24 cellular contexts compared by ENCODE assay signal in genomic region chr19:37165635-37166034, GRCh38. TPM values are rescaled to one million over a fixed set of nuclear protein-coding genes. Genes with fewer than 3 reads are reported as not detected.
DNase-seq lines count a peak whose midpoint lies in the region; ATAC-seq, FAIRE-seq and TF ChIP-seq lines count a peak whose summit lies in the region.
"Had no signal": no experiment of that assay in that cellular context is flagged by ENCODE, and none has a peak within 500 bp of the region (broad histone marks: within the 10 kb centered on the region; RNA-seq: fewer than 3 reads in every experiment).

No MANE protein-coding gene starts in this region.

- TF ChIP-seq EP300 in A549 (IDR thresholded peaks at IDR 0.05) (no peak), K562 (IDR thresholded peaks at IDR 0.05; ENCODE audit: low read length) (no peak)

- CTCF ChIA-PET in A549 (lab: Yijun Ruan, JAX), result interaction anchor here (0.6 kb wide), 1 partner anchor 58 kb away, joined by 3 read pairs; no protein-coding TSS in a partner anchor
- CTCF ChIA-PET in K562 (lab: Yijun Ruan, JAX; ENCODE audit: low intra/inter-chr PET ratio), result no interaction called here

- DNase-seq in A549 (ENCODE audit: low read depth in 1 of 2, low spot score in 1 of 2), result no peak
- no peak for DNase-seq in K562 (ENCODE audit: extremely low read depth in 1 of 4, low spot score in 3 of 4)
- DNase-seq in heart right ventricle, result no peak
- DNase-seq in stimulated activated CD4-positive, alpha-beta T cell treated with anti-CD3 and anti-CD28 coated beads, Interleukin-12 subunit alpha, Interleukin-12 subunit beta, amount 100 ng/mL, for 4 hours, result no peak
- DNase-seq: 8988T; ACHN; BE2C; C1 segment of cervical spinal cord; CD4-positive, alpha-beta memory T cell; CD4-positive, CD25-positive, alpha-beta regulatory T cell; CD8-positive, alpha-beta memory T cell; COR-L47; DMS 273 treated with DMSO at 0.1 percent for 48 hours; DMS153; DMS53; DMS79; DND-41; EL; GDM1 had no signal

- TF ChIP-seq CTCF in A549 (IDR thresholded peaks at IDR 0.05) (no peak), K562 (IDR thresholded peaks at IDR 0.05 in 2 of 3, conservative IDR thresholded peaks at IDR 0.05 in 1 of 3; ENCODE audit: insufficient read depth in 2 of 3, low read depth in 1 of 3, low read length in 3 of 3) (no peak), heart right ventricle (IDR thresholded peaks at IDR 0.05) (no peak)

- H3K27me3 ChIP-seq in K562 (ENCODE audit: control insufficient read depth in 2 of 2, insufficient read depth in 2 of 2, low read length in 2 of 2), result no peaks in the 10 kb centered on the region
- no peaks in the 10 kb centered on the region for H3K27me3 ChIP-seq in heart right ventricle
- H3K27me3 ChIP-seq: BE2C, BLaER1 had no signal

- no peak for ATAC-seq in A549
- ATAC-seq in K562, result no peak
- no peak for ATAC-seq in heart right ventricle
- ATAC-seq: GM12878 had no signal

- no peak overlapping the region for H3K9ac ChIP-seq in K562 (ENCODE audit: insufficient read depth in 1 of 2, low read depth in 2 of 2, low read length in 2 of 2)
- H3K9ac ChIP-seq: BLaER1 had no signal

- in situ Hi-C loops in K562 (cut with MboI), result no loop called here

- TF ChIP-seq RAD21 in A549 (conservative IDR thresholded peaks at IDR 0.05 in 1 of 2, IDR thresholded peaks at IDR 0.05 in 1 of 2), result no peak
- no peak for TF ChIP-seq RAD21 in K562 (CRISPR knock-in tag; conservative IDR thresholded peaks at IDR 0.05 in 1 of 2, IDR thresholded peaks at IDR 0.05 in 1 of 2)

- no peaks in the 10 kb centered on the region for H3K79me2 ChIP-seq in K562 (ENCODE audit: control insufficient read depth, insufficient read depth, low read length)

- H3K4me2 ChIP-seq in A549 (no peak overlapping the region), K562 (ENCODE audit: insufficient read depth, low read length) (no peak overlapping the region)
- H3K4me2 ChIP-seq: BLaER1 had no signal

- no peak overlapping the region for H2AFZ ChIP-seq in K562 (ENCODE audit: low read depth, low read length)

- BruUV-seq in K562 (replicated peaks; lab: Mats Ljungman, UMichigan), result no TSS peak

- H3K4me1 ChIP-seq in A549, result no peaks in the 10 kb centered on the region
- no peaks in the 10 kb centered on the region for H3K4me1 ChIP-seq in K562 (replicated peaks in 1 of 2; ENCODE audit: control insufficient read depth in 2 of 2, insufficient read depth in 2 of 2, low read length in 2 of 2)
- no peaks in the 10 kb centered on the region for H3K4me1 ChIP-seq in heart right ventricle
- H3K4me1 ChIP-seq: BE2C, BLaER1 had no signal

- H3K4me3 ChIP-seq in A549 (no peak overlapping the region), K562 (no peak overlapping the region), heart right ventricle (no peak overlapping the region)
- H3K4me3 ChIP-seq: BLaER1, GM12878 had no signal

- intact Hi-C loops in K562 (cut with micrococcal nuclease) (no loop called here), heart right ventricle (cut with DNase I) (no loop called here)

- H3K9me3 ChIP-seq in A549, result peaks cover 99% of the 10 kb centered on the region
- H3K9me3 ChIP-seq in K562 (replicated peaks; ENCODE audit: control insufficient read depth, insufficient read depth, low read depth, low read length), result no peaks in the 10 kb centered on the region
- H3K9me3 ChIP-seq in heart right ventricle, result peaks cover 0 to 100% (median 38%) of the 10 kb centered on the region in 11 donors

- no peak overlapping the region for H3K27ac ChIP-seq in A549
- H3K27ac ChIP-seq in K562 (ENCODE audit: extremely low read depth, low read depth, low read length), result no peak overlapping the region
- H3K27ac ChIP-seq in heart right ventricle, result no peak overlapping the region
- H3K27ac ChIP-seq: BLaER1 had no signal

- H4K20me1 ChIP-seq in K562 (replicated peaks; ENCODE audit: control insufficient read depth, insufficient read depth, low read length), result no peaks in the 10 kb centered on the region
- H4K20me1 ChIP-seq: BLaER1 had no signal

- H3K9me1 ChIP-seq in K562 (ENCODE audit: control insufficient read depth, insufficient read depth, low read length), result no peaks in the 10 kb centered on the region

- peak; percentile 6 for FAIRE-seq in A204.1 (lab: Jason Lieb, UNC)
- peak; percentile 56 for FAIRE-seq in A549 (lab: Jason Lieb, UNC)
- no peak for FAIRE-seq in K562 (lab: Jason Lieb, UNC)
- FAIRE-seq: GM12878, GM12892, GM18507 had no signal

- H3K36me3 ChIP-seq in K562 (ENCODE audit: control insufficient read depth, insufficient read depth, low read length) (no peaks in the 10 kb centered on the region), heart right ventricle (peaks cover 4 to 99% (median 92%) of the 10 kb centered on the region in 9 donors)

- no peak for TF ChIP-seq POLR2A in A549 (IDR thresholded peaks at IDR 0.05; ENCODE audit: low read length)
- no peak for TF ChIP-seq POLR2A in K562 (conservative IDR thresholded peaks at IDR 0.05)

- POLR2A ChIA-PET in A549 (lab: Yijun Ruan, JAX), result no interaction called here
- POLR2A ChIA-PET in K562 (lab: Yijun Ruan, JAX), result no interaction called here

- WGBS in A549 (ENCODE audit: missing lambda C conversion rate), result 89% methylated on average over 1 of the region's 1 CpG
- WGBS in K562 (ENCODE audit: insufficient coverage, low coverage, missing lambda C conversion rate), result 31% methylated on average over 1 of the region's 1 CpG
- WGBS in heart right ventricle, 2 donors, result 95 to 100% methylated on average over 1 of the region's 1 CpG

RNA-seq across cellular contexts. Expression of gene ZNF585A, which starts 6.9 kb away (rescaled TPM):
- polyA plus RNA-seq in A549 (2011; rRNA removed) (14.2 and 14.7 TPM in 2 replicates), A549 (2017; fragmentation: RNase III; extraction: RNeasy Plus Mini Kit Qiagen cat#74134 plus additional on column Dnase treatment) (4.4 to 5.1 TPM (median 5.0 TPM) in 3 replicates), K562 (2011; rRNA removed) (6.2 and 6.4 TPM in 2 replicates), K562 (2014; fragmentation: Illumina TruSeq; extraction: Trizol) (7.1 and 8.5 TPM in 2 replicates), K562 (2014; fragmentation: Nextera tagmentation; extraction: Ambion mirVana) (10 to 100 TPM; 29.6 to 31.0 TPM), K562 (2014; rRNA removed) (8.5 and 9.1 TPM in 2 replicates), heart right ventricle (10 to 100 TPM; 12.3 to 12.4 TPM)
- 3.2 and 4.8 TPM in 2 replicates for polyA plus RNA-seq in A549 (2012; cell fraction: cytosol; rRNA removed)
- polyA plus RNA-seq in A549 (2012; cell fraction: nucleus; rRNA removed), result 0.98 and 2.5 TPM in 2 replicates
- 4.1 and 5.1 TPM in 2 replicates for polyA minus RNA-seq in A549 (2011; rRNA and poly(A)+ RNA removed)
- 1.3 and 3.3 TPM in 2 replicates for total RNA-seq in K562 (2011; cell fraction: chromatin; rRNA removed; ENCODE audit: low replicate concordance)
- 0.67 and 1.4 TPM in 2 replicates for total RNA-seq in K562 (2011; cell fraction: nucleolus; rRNA removed)
- total RNA-seq in K562 (2011; cell fraction: nucleoplasm; rRNA removed), result 1.8 and 2.7 TPM in 2 replicates
- total RNA-seq in K562 (2014; rRNA removed) (3.0 and 5.6 TPM in 2 replicates), K562 (2014; rRNA removed; fragmentation: Illumina TruSeq; extraction: Trizol) (10.0 and 12.0 TPM in 2 replicates), K562 (2015; rRNA removed; fragmentation: Illumina TruSeq; extraction: Trizol) (5.6 and 6.3 TPM in 2 replicates), K562 (2021) (4.9 and 6.1 TPM in 2 replicates), heart right ventricle (10 to 100 TPM in 8 of 10 donors, 1 to 10 TPM in 2; 7.1 to 17.0 (median 13.0) TPM)
- polyA plus RNA-seq in K562 (2011; cell fraction: cytosol; rRNA removed), result 2.2 and 5.2 TPM in 2 replicates
- polyA plus RNA-seq in K562 (2011; cell fraction: nucleus; rRNA removed), result 2.2 and 4.0 TPM in 2 replicates
- 8.8 and 14.6 TPM in 2 replicates for polyA plus RNA-seq in K562 (2012)
- 0.84 and 2.7 TPM in 2 replicates for polyA minus RNA-seq in K562 (2011; rRNA and poly(A)+ RNA removed)
- 0.19 and 0.46 TPM in 2 replicates for polyA minus RNA-seq in K562 (2011; cell fraction: cytosol; rRNA and poly(A)+ RNA removed)
- polyA minus RNA-seq in K562 (2011; cell fraction: nucleus; rRNA and poly(A)+ RNA removed), result 0.54 and 2.1 TPM in 2 replicates

RNA-seq across cellular contexts. Expression of gene ZNF585B, which starts 44.7 kb away (rescaled TPM):
- polyA plus RNA-seq in A549 (2011; rRNA removed), result 14.1 and 15.1 TPM in 2 replicates
- 5.6 and 6.1 TPM in 2 replicates for polyA plus RNA-seq in A549 (2012; cell fraction: cytosol; rRNA removed)
- 2.9 and 4.4 TPM in 2 replicates for polyA plus RNA-seq in A549 (2012; cell fraction: nucleus; rRNA removed)
- polyA plus RNA-seq in A549 (2017; fragmentation: RNase III; extraction: RNeasy Plus Mini Kit Qiagen cat#74134 plus additional on column Dnase treatment), result 4.5 to 6.9 TPM (median 5.3 TPM) in 3 replicates
- 18.1 and 19.0 TPM in 2 replicates for polyA minus RNA-seq in A549 (2011; rRNA and poly(A)+ RNA removed)
- total RNA-seq in K562 (2011; cell fraction: chromatin; rRNA removed; ENCODE audit: low replicate concordance), result 6.5 and 11.2 TPM in 2 replicates
- 7.8 and 13.9 TPM in 2 replicates for total RNA-seq in K562 (2011; cell fraction: nucleolus; rRNA removed)
- total RNA-seq in K562 (2011; cell fraction: nucleoplasm; rRNA removed), result 14.1 and 16.5 TPM in 2 replicates
- 3.7 and 5.8 TPM in 2 replicates for total RNA-seq in K562 (2014; rRNA removed)
- 4.6 and 5.1 TPM in 2 replicates for total RNA-seq in K562 (2014; rRNA removed; fragmentation: Illumina TruSeq; extraction: Trizol)
- total RNA-seq in K562 (2015; rRNA removed; fragmentation: Illumina TruSeq; extraction: Trizol), result 5.1 and 5.3 TPM in 2 replicates
- total RNA-seq in K562 (2021), result 5.0 and 6.0 TPM in 2 replicates
- 4.2 and 6.5 TPM in 2 replicates for polyA plus RNA-seq in K562 (2011; rRNA removed)
- polyA plus RNA-seq in K562 (2011; cell fraction: cytosol; rRNA removed), result 2.9 and 3.6 TPM in 2 replicates
- 7.1 and 8.0 TPM in 2 replicates for polyA plus RNA-seq in K562 (2011; cell fraction: nucleus; rRNA removed)
- 2.4 and 3.6 TPM in 2 replicates for polyA plus RNA-seq in K562 (2012)
- polyA plus RNA-seq in K562 (2014; fragmentation: Illumina TruSeq; extraction: Trizol), result 3.3 and 4.8 TPM in 2 replicates
- 10 to 100 TPM in 1 of 2 experiments, 1 to 10 TPM in 1; 7.9 to 11.0 TPM for polyA plus RNA-seq in K562 (2014; fragmentation: Nextera tagmentation; extraction: Ambion mirVana)
- 6.4 and 8.6 TPM in 2 replicates for polyA plus RNA-seq in K562 (2014; rRNA removed)
- polyA minus RNA-seq in K562 (2011; rRNA and poly(A)+ RNA removed), result 4.0 and 6.8 TPM in 2 replicates
- polyA minus RNA-seq in K562 (2011; cell fraction: cytosol; rRNA and poly(A)+ RNA removed), result 1.3 and 3.0 TPM in 2 replicates
- polyA minus RNA-seq in K562 (2011; cell fraction: nucleus; rRNA and poly(A)+ RNA removed), result 3.6 and 6.7 TPM in 2 replicates
- 10 to 100 TPM in 9 of 10 donors, 1 to 10 TPM in 1; 9.3 to 16.3 (median 14.1) TPM for total RNA-seq in heart right ventricle
- 1 to 10 TPM; 4.3 to 8.2 TPM for polyA plus RNA-seq in heart right ventricle

RNA-seq across cellular contexts. Expression of gene ZNF383, which starts 52.4 kb away (rescaled TPM):
- polyA plus RNA-seq in A549 (2011; rRNA removed) (13.0 and 13.1 TPM in 2 replicates), A549 (2017; fragmentation: RNase III; extraction: RNeasy Plus Mini Kit Qiagen cat#74134 plus additional on column Dnase treatment) (6.6 to 6.9 TPM (median 6.6 TPM) in 3 replicates), K562 (2011; rRNA removed) (5.6 and 6.1 TPM in 2 replicates), K562 (2014; fragmentation: Illumina TruSeq; extraction: Trizol) (4.2 and 4.6 TPM in 2 replicates), K562 (2014; fragmentation: Nextera tagmentation; extraction: Ambion mirVana) (1 to 10 TPM; 2.0 to 5.0 TPM), K562 (2014; rRNA removed) (4.4 and 6.2 TPM in 2 replicates), heart right ventricle (1 to 10 TPM; 2.7 to 7.1 TPM)
- 2.5 and 3.5 TPM in 2 replicates for polyA plus RNA-seq in A549 (2012; cell fraction: cytosol; rRNA removed)
- 3.8 and 4.5 TPM in 2 replicates for polyA plus RNA-seq in A549 (2012; cell fraction: nucleus; rRNA removed)
- polyA minus RNA-seq in A549 (2011; rRNA and poly(A)+ RNA removed), result 10.0 TPM in 2 replicates
- total RNA-seq in K562 (2011; cell fraction: chromatin; rRNA removed; ENCODE audit: low replicate concordance), result 19.4 and 25.6 TPM in 2 replicates
- total RNA-seq in K562 (2011; cell fraction: nucleolus; rRNA removed), result 20.1 and 22.2 TPM in 2 replicates
- 23.5 and 35.2 TPM in 2 replicates for total RNA-seq in K562 (2011; cell fraction: nucleoplasm; rRNA removed)
- total RNA-seq in K562 (2014; rRNA removed) (3.5 and 4.9 TPM in 2 replicates), K562 (2014; rRNA removed; fragmentation: Illumina TruSeq; extraction: Trizol) (7.1 and 8.2 TPM in 2 replicates), K562 (2015; rRNA removed; fragmentation: Illumina TruSeq; extraction: Trizol) (4.3 and 5.6 TPM in 2 replicates), K562 (2021) (5.0 and 5.3 TPM in 2 replicates), heart right ventricle (10 to 100 TPM in 3 of 10 donors, 1 to 10 TPM in 7; 8.1 to 12.7 (median 9.1) TPM)
- 1.4 and 2.6 TPM in 2 replicates for polyA plus RNA-seq in K562 (2011; cell fraction: cytosol; rRNA removed)
- 4.9 and 6.3 TPM in 2 replicates for polyA plus RNA-seq in K562 (2011; cell fraction: nucleus; rRNA removed)
- 3.1 and 3.6 TPM in 2 replicates for polyA plus RNA-seq in K562 (2012)
- polyA minus RNA-seq in K562 (2011; rRNA and poly(A)+ RNA removed), result 6.8 and 7.2 TPM in 2 replicates
- polyA minus RNA-seq in K562 (2011; cell fraction: cytosol; rRNA and poly(A)+ RNA removed), result 4.7 and 7.8 TPM in 2 replicates
- polyA minus RNA-seq in K562 (2011; cell fraction: nucleus; rRNA and poly(A)+ RNA removed), result 5.9 and 11.8 TPM in 2 replicates
